ENCODE assay signal across 18 cellular contexts in the genomic region with DNA sequence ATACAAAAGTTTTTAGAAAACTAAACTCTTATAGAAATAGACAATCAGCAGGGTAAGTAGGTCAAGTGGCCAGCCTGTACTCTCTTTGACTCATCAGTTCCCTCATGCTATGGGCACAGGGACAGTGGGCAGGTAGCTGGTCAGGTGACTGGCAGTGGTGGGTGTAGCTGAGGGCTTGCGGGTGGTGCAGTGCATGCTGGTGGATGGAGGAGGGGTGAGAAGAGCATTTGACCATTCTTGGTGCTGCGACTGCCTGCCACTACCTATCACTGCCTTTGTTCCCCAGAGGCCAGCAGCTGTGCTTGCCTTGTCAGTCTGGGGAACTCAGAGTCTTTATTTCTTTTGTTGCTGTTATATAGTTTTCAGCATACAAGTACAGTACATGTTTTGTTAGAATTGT.
"Had no signal": no experiment of that assay in that cellular context is flagged by ENCODE, and none has a peak within 500 bp of the region (broad histone marks: within the 10 kb centered on the region; RNA-seq: fewer than 3 reads in every experiment).

No MANE protein-coding gene starts in this region.

- H3K4me1 ChIP-seq: foreskin keratinocyte, prostate gland had no signal

- H3K9me3 ChIP-seq: prostate gland had no signal

- DNase-seq: activated CD4-positive, alpha-beta T cell treated with anti-CD3 and anti-CD28 coated beads, Interleukin-2, amount 10 ng/mL, durations not matched to agents 7 days and 5 days; activated CD8-positive, alpha-beta T cell treated with anti-CD3 and anti-CD28 coated beads, Interleukin-2, amount 10 ng/mL, durations not matched to agents 7 days and 5 days; activated effector memory CD4-positive, alpha-beta T cell treated with anti-CD3 and anti-CD28 coated beads, Interleukin-2, amount 50 U/mL, for 16 hours; activated T-cell treated with anti-CD3 and anti-CD28 coated beads, Interleukin-2, amount 50 U/mL, for 48 hours; caudate nucleus; foreskin keratinocyte; hypothalamus; left ventricle myocardium superior; right cardiac atrium; stimulated activated CD4-positive, alpha-beta T cell treated with anti-CD3 and anti-CD28 coated beads, Interleukin-2, amount 100 ng/mL, for 24 hours; stomach; upper lobe of left lung had no signal

- H3K4me3 ChIP-seq: prostate gland, stomach, upper lobe of left lung had no signal

- H3K4me3 Mint-ChIP-seq: activated CD4-positive, alpha-beta T cell treated with anti-CD3 and anti-CD28 coated beads, Interleukin-2, amount 10 ng/mL, durations not matched to agents 7 days and 5 days; activated CD8-positive, alpha-beta T cell treated with anti-CD3 and anti-CD28 coated beads, Interleukin-2, amount 10 ng/mL, durations not matched to agents 7 days and 5 days; activated naive CD4-positive, alpha-beta T cell treated with anti-CD3 and anti-CD28 coated beads, Interleukin-2, amount 50 U/mL, for 24 hours; brain; neural crest cell; T-helper 2 cell treated with Interferon-gamma antibody and Interleukin-4, amounts not matched to agents 5 μg/mL and 100 μg/mL, for 36 hours had no signal

- H3K27ac ChIP-seq: foreskin keratinocyte, prostate gland, stomach, upper lobe of left lung had no signal

- ATAC-seq: activated CD4-positive, CD25-positive, alpha-beta regulatory T cell treated with anti-CD3 and anti-CD28 coated beads, Interleukin-2, amount 50 U/mL, for 24 hours; activated CD8-positive, alpha-beta T cell treated with anti-CD3 and anti-CD28 coated beads, Interleukin-2, amount 10 ng/mL, durations not matched to agents 7 days and 5 days; foreskin keratinocyte; right cardiac atrium had no signal

- H3K36me3 ChIP-seq: prostate gland, stomach had no signal

- H3K27me3 Mint-ChIP-seq: activated CD4-positive, alpha-beta T cell treated with anti-CD3 and anti-CD28 coated beads, Interleukin-2, amount 10 ng/mL, durations not matched to agents 7 days and 5 days; activated naive CD4-positive, alpha-beta T cell treated with anti-CD3 and anti-CD28 coated beads, Interleukin-2, amount 50 U/mL, for 24 hours; brain had no signal

- H3K27ac Mint-ChIP-seq: activated CD4-positive, alpha-beta T cell treated with anti-CD3 and anti-CD28 coated beads, Interleukin-2, amount 10 ng/mL, durations not matched to agents 7 days and 5 days; activated CD8-positive, alpha-beta T cell treated with anti-CD3 and anti-CD28 coated beads, Interleukin-2, amount 10 ng/mL, durations not matched to agents 7 days and 5 days; brain; T-helper 2 cell treated with Interferon-gamma antibody and Interleukin-4, amounts not matched to agents 5 μg/mL and 100 μg/mL, for 36 hours had no signal

- H3K27me3 ChIP-seq: foreskin keratinocyte, stomach, upper lobe of left lung had no signal

- H3K4me1 Mint-ChIP-seq: brain, neural crest cell had no signal
